ENCODE assay signal across 23 cellular contexts in genomic region chr3:139460529-139460928, GRCh38. TPM values are rescaled to one million over a fixed set of nuclear protein-coding genes. Genes with fewer than 3 reads are reported as not detected.
DNase-seq lines count a peak whose midpoint lies in the region; ATAC-seq and TF ChIP-seq lines count a peak whose summit lies in the region.
"Had no signal": no experiment of that assay in that cellular context is flagged by ENCODE, and none has a peak within 500 bp of the region (broad histone marks: within the 10 kb centered on the region; RNA-seq: fewer than 3 reads in every experiment).

No MANE protein-coding gene starts in this region.

- H3K27ac ChIP-seq in right atrium auricular region (no peak overlapping the region), left ventricle myocardium inferior (replicated peaks) (no peak overlapping the region), upper lobe of right lung (no peak overlapping the region), foreskin keratinocyte (no peak overlapping the region)
- H3K27ac ChIP-seq: A549; BLaER1 treated with 17β-estradiol and CSF1 and Interleukin-3, amounts not matched to agents 10 nM and 100 nM had no signal

- intact Hi-C loops in Right ventricle myocardium superior (cut with DNase I) (no loop called here), left ventricle myocardium inferior (cut with micrococcal nuclease) (no loop called here), sciatic nerve (cut with DNase I) (no loop called here), upper lobe of right lung (cut with DNase I) (no loop called here)

- ATAC-seq in Right ventricle myocardium superior (ENCODE audit: poor library complexity) (peak; percentile 29), sciatic nerve (peak; percentile 15), upper lobe of right lung (peak; percentile 25), foreskin keratinocyte (no peak)
- ATAC-seq: A549 had no signal

- DNase-seq in Right ventricle myocardium superior (peak; percentile 50), right atrium auricular region (ENCODE audit: low spot score) (no peak), left ventricle myocardium inferior (peak; percentile 19), sciatic nerve (ENCODE audit: low spot score) (no peak), upper lobe of right lung (no peak), GM10266 (ENCODE audit: extremely low spot score) (no peak), foreskin keratinocyte (no peak)
- DNase-seq: 8988T; ACHN; AML-193; BE2C; CD4-positive, alpha-beta T cell; CD8-positive, alpha-beta memory T cell; DMS 273 treated with DMSO at 0.1 percent for 48 hours; DMS79; EL; GDM1; GOT3; HFFc6 had no signal

- H3K9me3 ChIP-seq in right atrium auricular region = no peaks in the 10 kb centered on the region
- H3K9me3 ChIP-seq in left ventricle myocardium inferior (replicated peaks) = no peaks in the 10 kb centered on the region
- H3K9me3 ChIP-seq in upper lobe of right lung = no peaks in the 10 kb centered on the region
- H3K9me3 ChIP-seq: A549; BE2C; BLaER1 treated with 17β-estradiol and CSF1 and Interleukin-3, amounts not matched to agents 10 nM and 100 nM; HAP-1 had no signal

- H3K4me1 ChIP-seq in right atrium auricular region = no peaks in the 10 kb centered on the region
- peaks cover 7% of the 10 kb centered on the region for H3K4me1 ChIP-seq in left ventricle myocardium inferior
- H3K4me1 ChIP-seq in upper lobe of right lung = no peaks in the 10 kb centered on the region
- H3K4me1 ChIP-seq in foreskin keratinocyte = peaks cover 20% of the 10 kb centered on the region
- H3K4me1 ChIP-seq: A549, BE2C had no signal

- no peak overlapping the region for H3K4me3 ChIP-seq in right atrium auricular region
- H3K4me3 ChIP-seq in left ventricle myocardium inferior = no peak overlapping the region
- no peak overlapping the region for H3K4me3 ChIP-seq in upper lobe of right lung
- H3K4me3 ChIP-seq: A549; BLaER1 treated with 17β-estradiol and CSF1 and Interleukin-3, amounts not matched to agents 10 nM and 100 nM; HAP-1 had no signal

- H3K36me3 ChIP-seq in right atrium auricular region (no peaks in the 10 kb centered on the region), left ventricle myocardium inferior (no peaks in the 10 kb centered on the region), upper lobe of right lung (no peaks in the 10 kb centered on the region)
- H3K36me3 ChIP-seq: BE2C; BLaER1 treated with 17β-estradiol and CSF1 and Interleukin-3, amounts not matched to agents 10 nM and 100 nM; HAP-1 had no signal

- no peaks in the 10 kb centered on the region for H3K27me3 ChIP-seq in right atrium auricular region
- no peaks in the 10 kb centered on the region for H3K27me3 ChIP-seq in left ventricle myocardium inferior (ENCODE audit: low read depth)
- H3K27me3 ChIP-seq in upper lobe of right lung = no peaks in the 10 kb centered on the region
- H3K27me3 ChIP-seq in foreskin keratinocyte = no peaks in the 10 kb centered on the region
- H3K27me3 ChIP-seq: BE2C; BLaER1 treated with 17β-estradiol and CSF1 and Interleukin-3, amounts not matched to agents 10 nM and 100 nM had no signal

- TF ChIP-seq CTCF in right atrium auricular region (IDR thresholded peaks at IDR 0.05) (no peak), left ventricle myocardium inferior (IDR thresholded peaks at IDR 0.05; ENCODE audit: borderline replicate concordance) (no peak), upper lobe of right lung (IDR thresholded peaks at IDR 0.05) (no peak), GM10266 (IDR thresholded peaks at IDR 0.05; ENCODE audit: control insufficient read depth, insufficient read depth, low read depth, missing control alignments) (no peak), foreskin keratinocyte (conservative IDR thresholded peaks at IDR 0.05) (no peak)

RNA-seq across cellular contexts. Expression of gene RBP2, which starts 15.8 kb away (rescaled TPM):
- total RNA-seq in Right ventricle myocardium superior (not detected), right atrium auricular region (not detected), left ventricle myocardium inferior (not detected), sciatic nerve (not detected), upper lobe of right lung (2.1 TPM), foreskin keratinocyte (not detected in 2 replicates)
- polyA plus RNA-seq in foreskin keratinocyte = not detected in 2 replicates
- total RNA-seq: CD4-positive, alpha-beta T cell; CD8-positive, alpha-beta memory T cell; HFFc6 had no signal
- polyA plus RNA-seq: A549; CD14-positive monocyte; CD8-positive, alpha-beta memory T cell had no signal

Comparison
In these comparisons a context has a peak if more than half of its experiments do, and no peak if none do; other contexts are left out.
1. DNase-seq: peak in Right ventricle myocardium superior (single experiment) and left ventricle myocardium inferior (single experiment); none in right atrium auricular region (single experiment), sciatic nerve (single experiment), upper lobe of right lung (single experiment), GM10266 (single experiment) and foreskin keratinocyte (0 of 2).